ENCODE assay signal across 17 cellular contexts in genomic region chr9:27337833-27338526, GRCh38. TPM values are rescaled to one million over a fixed set of nuclear protein-coding genes. Genes with fewer than 3 reads are reported as not detected.
DNase-seq lines count a peak whose midpoint lies in the region; FAIRE-seq and TF ChIP-seq lines count a peak whose summit lies in the region.
"Had no signal": no experiment of that assay in that cellular context is flagged by ENCODE, and none has a peak within 500 bp of the region (broad histone marks: within the 10 kb centered on the region; RNA-seq: fewer than 3 reads in every experiment).

No MANE protein-coding gene starts in this region.

- TF ChIP-seq RAD21 in H1 (IDR thresholded peaks at IDR 0.05 in 1 of 2, conservative IDR thresholded peaks at IDR 0.05 in 1 of 2; ENCODE audit: low read depth in 2 of 2, low read length in 2 of 2) = no peak

- H3K4ac ChIP-seq in H1 (replicated peaks; ENCODE audit: insufficient read length, low read depth, low read length) = no peak overlapping the region

- H3K9me3 ChIP-seq in H1 (ENCODE audit: insufficient read depth in 2 of 2, low read depth in 1 of 2, low read length in 1 of 2) (peaks cover 0 to 8% of the 10 kb centered on the region in 2 experiments; a peak in 1 of 4 replicates), neural progenitor cell (ENCODE audit: low read depth) (no peaks in the 10 kb centered on the region), tibial nerve (no peaks in the 10 kb centered on the region)
- H3K9me3 ChIP-seq in effector memory CD4-positive, alpha-beta T cell (ENCODE audit: control insufficient read depth, low read length) = no peaks in the 10 kb centered on the region
- H3K9me3 ChIP-seq: neutrophil had no signal

- 0 out of 8 replicates have a peak, but pooled peaks cover 0 to 3% (median 0%) of the 10 kb centered on the region in 4 experiments for H3K36me3 ChIP-seq in H1 (ENCODE audit: control insufficient read depth in 2 of 4, insufficient read depth in 4 of 4, low read length in 3 of 4)
- H3K36me3 ChIP-seq in neural progenitor cell = no peaks in the 10 kb centered on the region
- no peaks in the 10 kb centered on the region for H3K36me3 ChIP-seq in tibial nerve
- H3K36me3 ChIP-seq in effector memory CD4-positive, alpha-beta T cell (ENCODE audit: control insufficient read depth, insufficient read depth, low read length) = no peaks in the 10 kb centered on the region
- H3K36me3 ChIP-seq: neutrophil had no signal

- no peak overlapping the region for H4K91ac ChIP-seq in H1 (replicated peaks; ENCODE audit: insufficient read length, low read length)

- H3K27me3 ChIP-seq in H1 (replicated peaks in 1 of 4; ENCODE audit: control insufficient read depth in 3 of 4, extremely low read depth in 1 of 4, insufficient read depth in 3 of 4, low read length in 3 of 4) (no peaks in the 10 kb centered on the region), neural progenitor cell (no peaks in the 10 kb centered on the region), tibial nerve (no peaks in the 10 kb centered on the region)
- no peaks in the 10 kb centered on the region for H3K27me3 ChIP-seq in effector memory CD4-positive, alpha-beta T cell (replicated peaks; ENCODE audit: control insufficient read depth, insufficient read depth, low read length, poor library complexity, severe bottlenecking)
- H3K27me3 ChIP-seq: neutrophil had no signal

- H3K79me2 ChIP-seq in H1 (ENCODE audit: control insufficient read depth in 1 of 2, insufficient read depth in 2 of 2, low read length in 2 of 2) (no peaks in the 10 kb centered on the region), neural progenitor cell (ENCODE audit: low read depth) (peaks cover 5% of the 10 kb centered on the region)

- no peaks in the 10 kb centered on the region for H3K27me3 Mint-ChIP-seq in neural progenitor cell (ENCODE audit: insufficient read depth, low read depth)
- H3K27me3 Mint-ChIP-seq: CD4-positive, alpha-beta T cell had no signal

- H3K4me1 ChIP-seq in H1 (replicated peaks in 1 of 4; ENCODE audit: control insufficient read depth in 3 of 4, insufficient read depth in 4 of 4, low read length in 3 of 4) = peaks cover 2 to 16% (median 14%) of the 10 kb centered on the region in 4 experiments; a peak in 6 of 7 replicates
- peaks cover 60% of the 10 kb centered on the region for H3K4me1 ChIP-seq in neural progenitor cell
- H3K4me1 ChIP-seq in tibial nerve = peaks cover 2 to 66% (median 49%) of the 10 kb centered on the region in 4 donors
- no peaks in the 10 kb centered on the region for H3K4me1 ChIP-seq in effector memory CD4-positive, alpha-beta T cell (ENCODE audit: control insufficient read depth, insufficient read depth, low read length, poor library complexity, severe bottlenecking)

- CTCF ChIA-PET in RWPE1 (lab: Yijun Ruan, JAX) = no interaction called here
- CTCF ChIA-PET in H1 (lab: Charles Lee; ENCODE audit: partially characterized antibody) = interaction anchor here (0.6 to 4.8 kb wide), 9 partner anchors 9 to 491 kb away, joined by 3 to 13 read pairs (median 3); no protein-coding TSS in a partner anchor

- no peak overlapping the region for H3K18ac ChIP-seq in H1 (ENCODE audit: extremely low read depth, low read length)

- H3K9me3 Mint-ChIP-seq in neural progenitor cell = peaks cover 5% of the 10 kb centered on the region
- H3K9me3 Mint-ChIP-seq: activated naive CD4-positive, alpha-beta T cell treated with anti-CD3 and anti-CD28 coated beads, Interleukin-2, amount 50 U/mL, for 24 hours; CD4-positive, alpha-beta T cell had no signal

- H2BK120ac ChIP-seq in H1 (replicated peaks; ENCODE audit: low read depth, low read length) = no peak overlapping the region

- TF ChIP-seq EP300 in H1 (IDR thresholded peaks at IDR 0.05; ENCODE audit: borderline replicate concordance in 1 of 2, low read depth in 2 of 2, low read length in 2 of 2) = no peak
- peak in 1 of 2 donors; percentile 44 for TF ChIP-seq EP300 in tibial nerve (IDR thresholded peaks at IDR 0.05)

- no peak overlapping the region for H3K14ac ChIP-seq in H1 (ENCODE audit: insufficient read length)

- no peak overlapping the region for H3K23ac ChIP-seq in H1 (ENCODE audit: insufficient read length)

- H2AFZ ChIP-seq in H1 (ENCODE audit: low read length) (no peak overlapping the region), neural progenitor cell (replicated peaks) (no peak overlapping the region)

- H3K9ac ChIP-seq in H1 (replicated peaks in 1 of 4; ENCODE audit: extremely low read depth in 1 of 4, low read depth in 3 of 4, low read length in 3 of 4) (no peak overlapping the region), neural progenitor cell (no peak overlapping the region)

- 0 out of 2 replicates have a peak overlapping the region, but pooled peaks have one; percentile 28 for H2AK5ac ChIP-seq in H1 (ENCODE audit: low read depth, low read length)

- H4K5ac ChIP-seq in H1 (ENCODE audit: insufficient read length, low read depth, low read length) = no peak overlapping the region

- no peak for TF ChIP-seq POLR2A in H1 (IDR thresholded peaks at IDR 0.05; ENCODE audit: control extremely low read depth in 1 of 2, low read depth in 2 of 2, low read length in 2 of 2)
- no peak for TF ChIP-seq POLR2A in tibial nerve (IDR thresholded peaks at IDR 0.05)

- no peak overlapping the region for H2BK15ac ChIP-seq in H1 (ENCODE audit: low read length)

- no peak for FAIRE-seq in H1 (lab: Jason Lieb, UNC)
- FAIRE-seq: islet of Langerhans had no signal

- POLR2A ChIA-PET in RWPE1 (lab: Yijun Ruan, JAX; ENCODE audit: low non-redundant PET) = no interaction called here
- POLR2A ChIA-PET in H1 (lab: Charles Lee; ENCODE audit: partially characterized antibody) = interaction anchor here (0.6 to 0.9 kb wide), 2 partner anchors 200 to 300 kb away, joined by 3 read pairs; no protein-coding TSS in a partner anchor

- H2BK12ac ChIP-seq in H1 (ENCODE audit: low read depth, low read length) = peak overlapping the region; percentile 41

- H3F3A ChIP-seq in neural progenitor cell (ENCODE audit: low read depth) = peaks cover 43% of the 10 kb centered on the region

- 84% methylated on average over 5 of the region's 5 CpGs; no CpG with 5 or more reads in 1 of the 2 experiments for WGBS in H1 (ENCODE audit: extremely low coverage in 1 of 2, insufficient coverage in 1 of 2, insufficient read length in 1 of 2, insufficient replicate concordance in 2 of 2, low coverage in 1 of 2, low lambda C conversion rate in 2 of 2, missing lambda C conversion rate in 1 of 2), 2 experiments
- 47 to 55% methylated on average over 5 of the region's 5 CpGs for WGBS in tibial nerve, 2 donors

- peaks cover 3% of the 10 kb centered on the region for H3K36me3 Mint-ChIP-seq in neural progenitor cell
- H3K36me3 Mint-ChIP-seq: activated naive CD4-positive, alpha-beta T cell treated with anti-CD3 and anti-CD28 coated beads, Interleukin-2, amount 50 U/mL, for 24 hours had no signal

- H4K20me1 ChIP-seq in H1 (replicated peaks in 1 of 2; ENCODE audit: control insufficient read depth in 1 of 2, insufficient read depth in 2 of 2, low read length in 2 of 2) (no peaks in the 10 kb centered on the region), neural progenitor cell (ENCODE audit: low read depth) (no peaks in the 10 kb centered on the region)

- no peak overlapping the region for H3K4me3 Mint-ChIP-seq in neural progenitor cell
- H3K4me3 Mint-ChIP-seq: activated naive CD4-positive, alpha-beta T cell treated with anti-CD3 and anti-CD28 coated beads, Interleukin-2, amount 50 U/mL, for 24 hours; CD4-positive, alpha-beta T cell had no signal

- no peak for TF ChIP-seq CTCF in RWPE1 (conservative IDR thresholded peaks at IDR 0.05; ENCODE audit: low read depth)
- no peak for TF ChIP-seq CTCF in H1 (IDR thresholded peaks at IDR 0.05; ENCODE audit: control extremely low read depth in 1 of 3, insufficient read depth in 1 of 3, low read depth in 1 of 3, low read length in 3 of 3)
- no peak for TF ChIP-seq CTCF in neural progenitor cell (IDR thresholded peaks at IDR 0.05)
- no peak for TF ChIP-seq CTCF in tibial nerve (IDR thresholded peaks at IDR 0.05)

- no peak overlapping the region for H2BK5ac ChIP-seq in H1 (ENCODE audit: low read depth, low read length)

- no peaks in the 10 kb centered on the region for H3K23me2 ChIP-seq in H1 (ENCODE audit: low read depth, low read length)

- no peak overlapping the region for H3K4me3 ChIP-seq in H1 (ENCODE audit: extremely low read depth in 1 of 4, insufficient read depth in 2 of 4, low read depth in 3 of 4, low read length in 4 of 4)
- no peak overlapping the region for H3K4me3 ChIP-seq in neural progenitor cell
- no peak overlapping the region for H3K4me3 ChIP-seq in tibial nerve
- no peak overlapping the region for H3K4me3 ChIP-seq in effector memory CD4-positive, alpha-beta T cell (ENCODE audit: insufficient read depth, low read depth, low read length, poor library complexity, severe bottlenecking)

- peak overlapping the region; percentile 25 for H3K27ac ChIP-seq in RWPE1
- no peak overlapping the region for H3K27ac ChIP-seq in H1 (ENCODE audit: low read depth, low read length)
- peak overlapping the region; percentile 16 for H3K27ac ChIP-seq in neural progenitor cell
- peak overlapping the region in 3 of 4 donors; percentile 10 to 76 (median 68) for H3K27ac ChIP-seq in tibial nerve
- no peak overlapping the region for H3K27ac ChIP-seq in effector memory CD4-positive, alpha-beta T cell (ENCODE audit: insufficient read depth, low read length, poor library complexity, severe bottlenecking)
- H3K27ac ChIP-seq: neutrophil had no signal

- H2BK20ac ChIP-seq in H1 (ENCODE audit: low read length) = peak overlapping the region; percentile 36; the same call in 1 of the 2 replicates

- no peak overlapping the region for H3K56ac ChIP-seq in H1 (replicated peaks; ENCODE audit: insufficient read length, low read depth, low read length)

- H3K27ac Mint-ChIP-seq in neural progenitor cell = no peak overlapping the region
- H3K27ac Mint-ChIP-seq: activated naive CD4-positive, alpha-beta T cell treated with anti-CD3 and anti-CD28 coated beads, Interleukin-2, amount 50 U/mL, for 24 hours; CD4-positive, alpha-beta T cell had no signal

- no peak overlapping the region for H3K4me2 ChIP-seq in H1 (ENCODE audit: insufficient read depth in 1 of 2, low read depth in 2 of 2, low read length in 2 of 2)
- H3K4me2 ChIP-seq in neural progenitor cell = no peak overlapping the region

- no peaks in the 10 kb centered on the region for H3K79me1 ChIP-seq in H1 (ENCODE audit: low read depth, low read length)

- DNase-seq in RWPE1 (ENCODE audit: low spot score) (no peak), H1 (ENCODE audit: low read depth in 1 of 2, low spot score in 2 of 2) (no peak), neural progenitor cell (ENCODE audit: low spot score) (no peak), tibial nerve (ENCODE audit: low spot score in 2 of 2) (no peak), NCI-H1694 treated with DMSO at 0.1 percent for 48 hours (lab: John Stamatoyannopoulos, UW) (no peak), globus pallidus (ENCODE audit: low spot score) (no peak)
- no peak for DNase-seq in effector memory CD4-positive, alpha-beta T cell
- DNase-seq: CD4-positive, alpha-beta T cell; H7; NCI-H1092 treated with DMSO at 0.1 percent for 48 hours; NCI-H510A treated with DMSO at 0.1 percent for 48 hours; SHP77 treated with DMSO at 0.1 percent for 48 hours had no signal

- H3K4me1 Mint-ChIP-seq in neural progenitor cell = peaks cover 46% of the 10 kb centered on the region
- H3K4me1 Mint-ChIP-seq: activated naive CD4-positive, alpha-beta T cell treated with anti-CD3 and anti-CD28 coated beads, Interleukin-2, amount 50 U/mL, for 24 hours had no signal

- no peak overlapping the region for H4K8ac ChIP-seq in H1 (ENCODE audit: extremely low read depth, insufficient read depth, low read length)

RNA-seq across cellular contexts. Expression of gene EQTN, which starts 41.0 kb away (rescaled TPM):
- total RNA-seq in H1 (2021; fragmentation: NEBNext Ultra II Directional; extraction: Animal tissue kit (Norgen Biotek cat#: 25700)) = 0.52 TPM in 1 of 2 replicates, not detected in the other
- 0.23 TPM in 1 of 2 replicates, not detected in the other for polyA plus RNA-seq in H1 (2011; rRNA removed)
- 0.09 TPM for polyA plus RNA-seq in H1 (2011; cell fraction: cytosol; rRNA removed)
- 0.14 TPM for polyA plus RNA-seq in H1 (2011; cell fraction: nucleus; rRNA removed)
- polyA plus RNA-seq in H1 (2012, experiment 1 of 2) = 0.20 to 0.24 TPM in 2 of 4 replicates, not detected in the others
- polyA plus RNA-seq in H1 (2012, experiment 2 of 2) = not detected
- 0.24 TPM for polyA plus RNA-seq in H1 (2013, experiment 1 of 2)
- polyA plus RNA-seq in H1 (2013, experiment 2 of 2) = 0.17 TPM
- 1.9 and 2.0 TPM in 2 replicates for polyA minus RNA-seq in H1 (2011; rRNA and poly(A)+ RNA removed)
- not detected for polyA minus RNA-seq in H1 (2011; cell fraction: cytosol; rRNA and poly(A)+ RNA removed)
- 4.6 TPM for polyA minus RNA-seq in H1 (2011; cell fraction: nucleus; rRNA and poly(A)+ RNA removed)
- total RNA-seq in neural progenitor cell (ENCODE audit: low replicate concordance) (2.0 and 3.4 TPM in 2 replicates), tibial nerve (1 to 10 TPM in 1 of 4 donors, not detected in 3; 2.7 TPM)
- total RNA-seq: activated CD8-positive, alpha-beta memory T cell treated with anti-CD3 and anti-CD28 coated beads for 36 hours; CD4-positive, alpha-beta T cell; G401 had no signal

Comparison
In these comparisons a context has a peak if more than half of its experiments do, and no peak if none do; other contexts are left out.
1. H3K27ac ChIP-seq: peak in RWPE1 (single experiment), neural progenitor cell (single experiment) and tibial nerve (3 of 4); none in H1 (single experiment) and effector memory CD4-positive, alpha-beta T cell (single experiment).